Comparison of ENCODE assay signal across 27 cellular contexts in genomic region chr10:107952649-107953589, GRCh38.
"Had no signal": no experiment of that assay in that cellular context is flagged by ENCODE, and none has a peak within 500 bp of the region (broad histone marks: within the 10 kb centered on the region; RNA-seq: fewer than 3 reads in every experiment).

No MANE protein-coding gene starts in this region.

- H3K27ac ChIP-seq: ascending aorta, esophagus muscularis mucosa, foreskin keratinocyte, heart left ventricle, ovary, skin epidermis, testis, transverse colon had no signal

- H3K36me3 ChIP-seq: ascending aorta, esophagus muscularis mucosa, heart left ventricle, ovary, transverse colon had no signal

- H3K27me3 ChIP-seq: ascending aorta, esophagus muscularis mucosa, foreskin keratinocyte, heart left ventricle, ovary, testis, transverse colon had no signal

- H3K9me3 ChIP-seq: ascending aorta, esophagus muscularis mucosa, heart left ventricle, ovary, testis, transverse colon had no signal

- H3K27me3 Mint-ChIP-seq: activated naive CD4-positive, alpha-beta T cell treated with anti-CD3 and anti-CD28 coated beads, Interleukin-2, amount 10 ng/mL, durations not matched to agents 7 days and 5 days; activated naive CD8-positive, alpha-beta T cell treated with anti-CD3 and anti-CD28 coated beads, Interleukin-2, amount 10 ng/mL, durations not matched to agents 7 days and 5 days; activated T-cell treated with anti-CD3 and anti-CD28 coated beads, Interleukin-2, amount 50 U/mL, for 24 hours; naive thymus-derived CD4-positive, alpha-beta T cell; progenitor cell of endocrine pancreas; T-cell had no signal

- DNase-seq: activated CD4-positive, alpha-beta T cell treated with anti-CD3 and anti-CD28 coated beads for 4 hours; activated CD4-positive, alpha-beta T cell treated with anti-CD3 and anti-CD28 coated beads, Interleukin-2, amount 50 U/mL, for 4 hours; activated CD8-positive, alpha-beta memory T cell treated with anti-CD3 and anti-CD28 coated beads, Interleukin-2, amount 50 U/mL, for 48 hours; activated gamma-delta T cell; activated naive CD4-positive, alpha-beta T cell treated with anti-CD3 and anti-CD28 coated beads, Interleukin-2, amount 10 ng/mL, durations not matched to agents 7 days and 5 days; activated naive CD8-positive, alpha-beta T cell treated with anti-CD3 and anti-CD28 coated beads, Interleukin-2, amount 10 ng/mL, durations not matched to agents 7 days and 5 days; activated T-cell treated with anti-CD3 and anti-CD28 coated beads, Interleukin-2, amount 50 U/mL, for 24 hours; caudate nucleus; foreskin keratinocyte; heart left ventricle; hypothalamus; left ventricle myocardium superior; midbrain; naive thymus-derived CD4-positive, alpha-beta T cell; ovary; stimulated activated CD4-positive, alpha-beta T cell treated with anti-CD3 and anti-CD28 coated beads, Interleukin-12 subunit alpha, Interleukin-12 subunit beta, amount 100 ng/mL, for 4 hours; stimulated activated CD4-positive, alpha-beta T cell treated with anti-CD3 and anti-CD28 coated beads, Interleukin-4, amount 100 ng/mL, for 1 hour; stimulated activated naive CD8-positive, alpha-beta T cell treated with anti-CD3 and anti-CD28 coated beads, Interleukin-15, Interleukin-2, amounts not matched to agents 100 U/mL and 50 U/mL, for 24 hours; T-cell; testis; transverse colon had no signal

- H3K4me1 ChIP-seq: ascending aorta, esophagus muscularis mucosa, foreskin keratinocyte, heart left ventricle, testis, transverse colon had no signal

- H3K4me3 ChIP-seq: ascending aorta, esophagus muscularis mucosa, heart left ventricle, ovary, skin epidermis, testis, transverse colon had no signal

- H3K27ac Mint-ChIP-seq: activated naive CD4-positive, alpha-beta T cell treated with anti-CD3 and anti-CD28 coated beads, Interleukin-2, amount 10 ng/mL, durations not matched to agents 7 days and 5 days; activated naive CD8-positive, alpha-beta T cell treated with anti-CD3 and anti-CD28 coated beads, Interleukin-2, amount 10 ng/mL, durations not matched to agents 7 days and 5 days; activated T-cell treated with anti-CD3 and anti-CD28 coated beads, Interleukin-2, amount 50 U/mL, for 24 hours; brain; naive thymus-derived CD4-positive, alpha-beta T cell; progenitor cell of endocrine pancreas; T-cell had no signal

- ATAC-seq: foreskin keratinocyte; heart left ventricle; left ventricle myocardium superior; naive thymus-derived CD4-positive, alpha-beta T cell; sciatic nerve; stimulated activated naive CD8-positive, alpha-beta T cell treated with anti-CD3 and anti-CD28 coated beads, Interleukin-15, Interleukin-2, amounts not matched to agents 100 U/mL and 50 U/mL, for 24 hours; T-cell had no signal

- H3K36me3 Mint-ChIP-seq: activated naive CD4-positive, alpha-beta T cell treated with anti-CD3 and anti-CD28 coated beads, Interleukin-2, amount 10 ng/mL, durations not matched to agents 7 days and 5 days; activated naive CD8-positive, alpha-beta T cell treated with anti-CD3 and anti-CD28 coated beads, Interleukin-2, amount 10 ng/mL, durations not matched to agents 7 days and 5 days; brain; naive thymus-derived CD4-positive, alpha-beta T cell; T-cell had no signal

- H3K4me1 Mint-ChIP-seq: activated naive CD4-positive, alpha-beta T cell treated with anti-CD3 and anti-CD28 coated beads, Interleukin-2, amount 10 ng/mL, durations not matched to agents 7 days and 5 days; activated naive CD8-positive, alpha-beta T cell treated with anti-CD3 and anti-CD28 coated beads, Interleukin-2, amount 10 ng/mL, durations not matched to agents 7 days and 5 days; brain; naive thymus-derived CD4-positive, alpha-beta T cell; T-cell had no signal

- H3K4me3 Mint-ChIP-seq: activated naive CD4-positive, alpha-beta T cell treated with anti-CD3 and anti-CD28 coated beads, Interleukin-2, amount 10 ng/mL, durations not matched to agents 7 days and 5 days; activated naive CD8-positive, alpha-beta T cell treated with anti-CD3 and anti-CD28 coated beads, Interleukin-2, amount 10 ng/mL, durations not matched to agents 7 days and 5 days; activated T-cell treated with anti-CD3 and anti-CD28 coated beads, Interleukin-2, amount 50 U/mL, for 24 hours; brain; naive thymus-derived CD4-positive, alpha-beta T cell; T-cell had no signal
